1 cellular context compared by ENCODE assay signal in the genomic region with DNA sequence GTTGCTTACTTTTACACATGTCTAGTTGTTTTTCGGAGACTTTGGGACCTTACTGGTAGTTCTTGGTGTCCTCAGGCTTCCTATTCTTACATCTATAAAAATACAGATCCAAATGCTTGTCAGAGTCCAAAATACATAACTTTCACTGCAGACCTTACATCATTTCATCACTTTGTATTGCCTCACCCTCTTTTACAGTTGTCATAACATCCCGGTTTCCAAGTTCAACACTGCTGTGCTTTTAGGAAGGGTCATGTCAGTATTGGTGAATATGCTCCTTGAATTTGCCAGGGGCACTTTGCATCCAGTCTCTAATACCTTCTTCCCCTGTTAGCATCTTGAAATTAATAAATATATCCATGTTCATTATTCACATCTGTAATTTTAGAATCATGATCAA.
TF ChIP-seq lines count a peak whose summit lies in the region.

No MANE protein-coding gene starts in this region.

TF ChIP-seq in GM23338, 12 proteins besides CTCF, POLR2A, EP300 and RAD21 (continued from another document):
- TF ChIP-seq ZNF462 (CRISPR knock-in tag; IDR thresholded peaks at IDR 0.05) = no peak
- TF ChIP-seq ZNF114 (CRISPR knock-in tag; IDR thresholded peaks at IDR 0.05) = no peak
- TF ChIP-seq CREB1 (CRISPR knock-in tag; IDR thresholded peaks at IDR 0.05; ENCODE audit: low read depth) = no peak
- TF ChIP-seq ZNF331 (CRISPR knock-in tag; IDR thresholded peaks at IDR 0.05; ENCODE audit: low read depth) = no peak
